1 cellular context compared by ENCODE assay signal in the genomic region with DNA sequence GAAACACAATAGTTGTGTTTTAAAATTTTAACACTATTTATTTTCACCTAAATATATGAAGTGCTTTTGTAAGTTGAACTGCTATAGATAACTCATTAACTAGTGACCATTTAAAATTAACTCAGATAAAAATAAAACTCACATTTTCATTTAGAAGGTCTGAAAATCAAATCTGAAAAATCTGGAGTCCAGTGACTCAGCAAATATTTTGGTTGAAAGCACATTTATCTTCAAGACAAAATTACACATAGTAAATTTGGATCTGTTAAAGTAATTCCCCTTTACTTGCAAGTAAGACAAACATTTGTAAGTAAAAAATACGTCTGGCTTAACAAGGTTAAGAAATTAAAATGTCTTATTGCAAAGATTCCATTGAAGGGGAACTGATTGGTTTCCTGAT.
TF ChIP-seq lines count a peak whose summit lies in the region.

No MANE protein-coding gene starts in this region.

TF ChIP-seq in IMR-90, 13 proteins besides CTCF, POLR2A, EP300 and RAD21 (continued from another document):
- TF ChIP-seq, protein P1, sequence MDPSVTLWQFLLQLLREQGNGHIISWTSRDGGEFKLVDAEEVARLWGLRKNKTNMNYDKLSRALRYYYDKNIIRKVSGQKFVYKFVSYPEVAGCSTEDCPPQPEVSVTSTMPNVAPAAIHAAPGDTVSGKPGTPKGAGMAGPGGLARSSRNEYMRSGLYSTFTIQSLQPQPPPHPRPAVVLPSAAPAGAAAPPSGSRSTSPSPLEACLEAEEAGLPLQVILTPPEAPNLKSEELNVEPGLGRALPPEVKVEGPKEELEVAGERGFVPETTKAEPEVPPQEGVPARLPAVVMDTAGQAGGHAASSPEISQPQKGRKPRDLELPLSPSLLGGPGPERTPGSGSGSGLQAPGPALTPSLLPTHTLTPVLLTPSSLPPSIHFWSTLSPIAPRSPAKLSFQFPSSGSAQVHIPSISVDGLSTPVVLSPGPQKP (IDR thresholded peaks at IDR 0.05; ENCODE audit: borderline replicate concordance, low read depth, low read length): no peak
